ENCODE assay signal across 26 cellular contexts in genomic region chr17:69478916-69479315, GRCh38.
DNase-seq lines count a peak whose midpoint lies in the region; ATAC-seq and TF ChIP-seq lines count a peak whose summit lies in the region.
"Had no signal": no experiment of that assay in that cellular context is flagged by ENCODE, and none has a peak within 500 bp of the region (broad histone marks: within the 10 kb centered on the region; RNA-seq: fewer than 3 reads in every experiment).

No MANE protein-coding gene starts in this region.

- peaks cover 2% of the 10 kb centered on the region for H3K4me1 ChIP-seq in colonic mucosa
- H3K4me1 ChIP-seq: BE2C, parathyroid adenoma, SJCRH30 had no signal

- H3K27ac ChIP-seq in colonic mucosa = peak overlapping the region; percentile 77
- H3K27ac ChIP-seq: parathyroid adenoma, sigmoid colon, SJCRH30, suprapubic skin had no signal

- POLR2A ChIA-PET in activated CD4-positive, alpha-beta T cell treated with anti-CD3 and anti-CD28 coated beads for 36 hours (lab: Charles Lee) = no interaction called here

- H3K27me3 ChIP-seq in colonic mucosa = no peaks in the 10 kb centered on the region
- H3K27me3 ChIP-seq: BE2C, sigmoid colon, SJCRH30, suprapubic skin had no signal

- CTCF ChIA-PET in activated CD4-positive, alpha-beta T cell treated with anti-CD3 and anti-CD28 coated beads for 36 hours (lab: Charles Lee) = interaction anchor here (0.5 to 1.5 kb wide), 3 partner anchors 8 to 83 kb away, joined by 3 to 5 read pairs (median 3); no protein-coding TSS in a partner anchor

- ATAC-seq in activated CD4-positive, alpha-beta T cell treated with anti-CD3 and anti-CD28 coated beads for 36 hours = peak; percentile 33
- ATAC-seq in natural killer cell (peak in 2 of 3 donors; percentile 49 to 70), GM18909 (IDR thresholded peaks at IDR 0.05; ENCODE audit: poor library complexity, unreplicated experiment) (no peak)
- ATAC-seq: A549; left cardiac atrium; naive thymus-derived CD4-positive, alpha-beta T cell had no signal

- H3K4me1 Mint-ChIP-seq in activated CD4-positive, alpha-beta T cell treated with anti-CD3 and anti-CD28 coated beads for 36 hours = peaks cover 7% of the 10 kb centered on the region
- peaks cover 15 to 25% of the 10 kb centered on the region in 2 donors for H3K4me1 Mint-ChIP-seq in natural killer cell

- H3K36me3 ChIP-seq in colonic mucosa = no peaks in the 10 kb centered on the region
- H3K36me3 ChIP-seq: BE2C, sigmoid colon, SJCRH30, suprapubic skin had no signal

- intact Hi-C loops in activated CD4-positive, alpha-beta T cell treated with anti-CD3 and anti-CD28 coated beads for 36 hours (cut with DNase I, micrococcal nuclease) = no loop called here
- intact Hi-C loops in colonic mucosa (cut with DNase I) (no loop called here), natural killer cell (cut with micrococcal nuclease) (no loop called here)

- H3K4me3 ChIP-seq in colonic mucosa = no peak overlapping the region
- H3K4me3 ChIP-seq: A549, sigmoid colon, SJCRH30, suprapubic skin had no signal

- DNase-seq in activated CD4-positive, alpha-beta T cell treated with anti-CD3 and anti-CD28 coated beads for 36 hours = no peak
- DNase-seq in activated CD4-positive, alpha-beta T cell treated with anti-CD3 and anti-CD28 coated beads, Interleukin-2, amount 50 U/mL, for 48 hours = no peak
- DNase-seq in DMS153 treated with DMSO at 0.1 percent for 48 hours (lab: John Stamatoyannopoulos, UW; ENCODE audit: unreplicated experiment) = peak; percentile 27
- DNase-seq in colonic mucosa = no peak
- DNase-seq in natural killer cell = no peak
- no peak for DNase-seq in NCI-H187 treated with DMSO at 0.1 percent for 48 hours (lab: John Stamatoyannopoulos, UW)
- no peak for DNase-seq in GM03348 (ENCODE audit: low spot score)
- DNase-seq: activated CD4-positive, alpha-beta T cell treated with anti-CD3 and anti-CD28 coated beads for 1 hour; BE2C; H7; head of caudate nucleus; left cardiac atrium; mesendoderm; naive thymus-derived CD4-positive, alpha-beta T cell; NCI-H446; NK-92 treated with Interleukin-12 subunit alpha and Interleukin-12 subunit beta, amount 100 ng/mL, for 24 hours; sigmoid colon; SJCRH30; stimulated activated CD8-positive, alpha-beta memory T cell treated with anti-CD3 and anti-CD28 coated beads, Interleukin-4, amount 100 ng/mL, for 48 hours; T-cell had no signal

- H3K4me3 Mint-ChIP-seq in activated CD4-positive, alpha-beta T cell treated with anti-CD3 and anti-CD28 coated beads for 36 hours = no peak overlapping the region
- H3K4me3 Mint-ChIP-seq in natural killer cell = no peak overlapping the region
- H3K4me3 Mint-ChIP-seq: brain; naive thymus-derived CD4-positive, alpha-beta T cell; T-cell had no signal

- no peaks in the 10 kb centered on the region for H3K27me3 Mint-ChIP-seq in activated CD4-positive, alpha-beta T cell treated with anti-CD3 and anti-CD28 coated beads for 36 hours
- H3K27me3 Mint-ChIP-seq in natural killer cell (ENCODE audit: low read depth in 2 of 2) = no peaks in the 10 kb centered on the region
- H3K27me3 Mint-ChIP-seq: brain; naive thymus-derived CD4-positive, alpha-beta T cell; T-cell had no signal

- H3K9ac ChIP-seq in colonic mucosa (ENCODE audit: low read depth in 2 of 2, low read length in 2 of 2) = no peak overlapping the region
- H3K9ac ChIP-seq: parathyroid adenoma had no signal

- peaks cover 3% of the 10 kb centered on the region for H3K36me3 Mint-ChIP-seq in activated CD4-positive, alpha-beta T cell treated with anti-CD3 and anti-CD28 coated beads for 36 hours (ENCODE audit: low read depth)
- H3K36me3 Mint-ChIP-seq in natural killer cell = no peaks in the 10 kb centered on the region

- TF ChIP-seq CTCF in colonic mucosa (IDR thresholded peaks at IDR 0.05) = no peak
- TF ChIP-seq CTCF in natural killer cell (IDR thresholded peaks at IDR 0.05) = no peak

- no peaks in the 10 kb centered on the region for H3K9me3 ChIP-seq in colonic mucosa
- H3K9me3 ChIP-seq: A549, BE2C, sigmoid colon, SJCRH30, suprapubic skin had no signal

- H3K9me3 Mint-ChIP-seq in activated CD4-positive, alpha-beta T cell treated with anti-CD3 and anti-CD28 coated beads for 36 hours (ENCODE audit: low read depth) = no peaks in the 10 kb centered on the region
- no peaks in the 10 kb centered on the region for H3K9me3 Mint-ChIP-seq in natural killer cell
- H3K9me3 Mint-ChIP-seq: activated T-helper 2 cell treated with anti-CD3 and anti-CD28 coated beads, Interferon-gamma antibody, Interleukin-2, Interleukin-4, amounts not matched to agents 10 μg/mL and 5 μg/mL and 100 μg/mL, durations not matched to agents 14 hours and 24 hours and 36 hours; brain; naive thymus-derived CD4-positive, alpha-beta T cell; T-cell had no signal

- no peak overlapping the region for H3K27ac Mint-ChIP-seq in activated CD4-positive, alpha-beta T cell treated with anti-CD3 and anti-CD28 coated beads for 36 hours
- peak overlapping the region in 1 of 2 donors; percentile 73 for H3K27ac Mint-ChIP-seq in natural killer cell
- H3K27ac Mint-ChIP-seq: activated T-helper 2 cell treated with anti-CD3 and anti-CD28 coated beads, Interferon-gamma antibody, Interleukin-2, Interleukin-4, amounts not matched to agents 10 μg/mL and 5 μg/mL and 100 μg/mL, durations not matched to agents 14 hours and 24 hours and 36 hours; brain; T-cell had no signal
